In genomic region chr1:163320891-163321290, GRCh38 we compare ENCODE assay signal across 8 cellular contexts. TPM values are rescaled to one million over a fixed set of nuclear protein-coding genes. Genes with fewer than 3 reads are reported as not detected.
DNase-seq lines count a peak whose midpoint lies in the region; ATAC-seq and TF ChIP-seq lines count a peak whose summit lies in the region.

No MANE protein-coding gene starts in this region.

- DNase-seq in CD4-positive, CD25-positive, alpha-beta regulatory T cell: peak in 1 of 3 donors; percentile 13
- DNase-seq in NB4 (ENCODE audit: low read depth) (no peak), UCSD-AML1 (lab: John Stamatoyannopoulos, UW; ENCODE audit: unreplicated experiment) (no peak), NCI-H2029 treated with DMSO at 0.1 percent for 48 hours (lab: John Stamatoyannopoulos, UW) (no peak), RPMI8226 (no peak), 8988T (no peak)

- H3K27ac Mint-ChIP-seq in CD4-positive, CD25-positive, alpha-beta regulatory T cell: peak overlapping the region; percentile 96 to 98 (median 96)
- peak overlapping the region; percentile 61 to 92 (median 85) for H3K27ac Mint-ChIP-seq in nephron

- no peak for TF ChIP-seq POLR2A in NB4 (IDR thresholded peaks at IDR 0.05; ENCODE audit: extremely low read depth, insufficient read length)

- H3K36me3 ChIP-seq in CD4-positive, CD25-positive, alpha-beta regulatory T cell (ENCODE audit: control insufficient read depth, insufficient read depth, low read length): peaks cover 4% of the 10 kb centered on the region
- no peaks in the 10 kb centered on the region for H3K36me3 ChIP-seq in ectodermal cell (ENCODE audit: control insufficient read depth, insufficient read depth, low read length)

- H3K27me3 ChIP-seq in CD4-positive, CD25-positive, alpha-beta regulatory T cell (ENCODE audit: control insufficient read depth, insufficient read depth, low read length): no peaks in the 10 kb centered on the region
- H3K27me3 ChIP-seq in ectodermal cell (ENCODE audit: control insufficient read depth, insufficient read depth, low read length, poor library complexity, severe bottlenecking): no peaks in the 10 kb centered on the region

- peak overlapping the region; percentile 92 to 97 (median 96) for H3K4me3 Mint-ChIP-seq in CD4-positive, CD25-positive, alpha-beta regulatory T cell
- H3K4me3 Mint-ChIP-seq in nephron: peak overlapping the region; percentile 92 to 93 (median 93)

- H3K27me3 Mint-ChIP-seq in CD4-positive, CD25-positive, alpha-beta regulatory T cell: no peaks in the 10 kb centered on the region
- H3K27me3 Mint-ChIP-seq in nephron (ENCODE audit: low read depth): no peaks in the 10 kb centered on the region

- H3K27ac ChIP-seq in CD4-positive, CD25-positive, alpha-beta regulatory T cell (ENCODE audit: insufficient read depth, low read length, poor library complexity, severe bottlenecking): peak overlapping the region; percentile 81
- no peak overlapping the region for H3K27ac ChIP-seq in ectodermal cell (ENCODE audit: insufficient read depth, low read depth, low read length, poor library complexity, severe bottlenecking)

- H3K4me1 Mint-ChIP-seq in CD4-positive, CD25-positive, alpha-beta regulatory T cell: peaks cover 10 to 35% (median 22%) of the 10 kb centered on the region in 4 donors
- H3K4me1 Mint-ChIP-seq in nephron: peaks cover 19% of the 10 kb centered on the region

- 48 to 53% methylated on average over 3 of the region's 3 CpGs for WGBS in ectodermal cell, 2 experiments

- no peaks in the 10 kb centered on the region for H3K36me3 Mint-ChIP-seq in CD4-positive, CD25-positive, alpha-beta regulatory T cell
- H3K36me3 Mint-ChIP-seq in nephron (ENCODE audit: low read depth): no peaks in the 10 kb centered on the region

- TF ChIP-seq CTCF in NB4 (IDR thresholded peaks at IDR 0.05; ENCODE audit: low read depth, low read length) (no peak), nephron (IDR thresholded peaks at IDR 0.05; ENCODE audit: unreplicated experiment in 3 of 3) (no peak)

- no peak for ATAC-seq in CD4-positive, CD25-positive, alpha-beta regulatory T cell (ENCODE audit: low read depth in 2 of 2)

- H3K9me3 ChIP-seq in CD4-positive, CD25-positive, alpha-beta regulatory T cell (ENCODE audit: control insufficient read depth in 2 of 2, low read length in 2 of 2): no peaks in the 10 kb centered on the region
- no peaks in the 10 kb centered on the region for H3K9me3 ChIP-seq in ectodermal cell (ENCODE audit: control insufficient read depth, low read length)

- H3K9me3 Mint-ChIP-seq in CD4-positive, CD25-positive, alpha-beta regulatory T cell: no peaks in the 10 kb centered on the region
- no peaks in the 10 kb centered on the region for H3K9me3 Mint-ChIP-seq in nephron

- peak overlapping the region; percentile 99 for H3K4me3 ChIP-seq in CD4-positive, CD25-positive, alpha-beta regulatory T cell (ENCODE audit: low read depth, low read length)
- H3K4me3 ChIP-seq in NB4 (ENCODE audit: low read depth, low read length): peak overlapping the region; percentile 78
- H3K4me3 ChIP-seq in ectodermal cell (ENCODE audit: insufficient read depth, low read depth, low read length): peak overlapping the region; percentile 90

- peaks cover 17% of the 10 kb centered on the region for H3K4me1 ChIP-seq in CD4-positive, CD25-positive, alpha-beta regulatory T cell (ENCODE audit: control insufficient read depth, insufficient read depth, low read length, poor library complexity, severe bottlenecking)
- no peaks in the 10 kb centered on the region for H3K4me1 ChIP-seq in ectodermal cell (ENCODE audit: control insufficient read depth, insufficient read depth, low read length)

RNA-seq across cellular contexts. Expression of gene NUF2, which starts 0.9 kb away (rescaled TPM):
- 1.5 TPM for total RNA-seq in CD4-positive, CD25-positive, alpha-beta regulatory T cell
- polyA plus RNA-seq in CD4-positive, CD25-positive, alpha-beta regulatory T cell: 1 to 10 TPM in 3 of 4 donors, under 1 TPM in 1; 0.94 to 3.8 (median 2.0) TPM
- polyA plus RNA-seq in ectodermal cell (2013, experiment 1 of 4): 43.9 TPM
- 42.3 TPM for polyA plus RNA-seq in ectodermal cell (2013, experiment 2 of 4)
- polyA plus RNA-seq in ectodermal cell (2013, experiment 3 of 4): 59.1 TPM
- 60.8 TPM for polyA plus RNA-seq in ectodermal cell (2013, experiment 4 of 4)
